8 cellular contexts compared by ENCODE assay signal in genomic region chr22:39040538-39041296, GRCh38. TPM values are rescaled to one million over a fixed set of nuclear protein-coding genes. Genes with fewer than 3 reads are reported as not detected.
DNase-seq lines count a peak whose midpoint lies in the region; TF ChIP-seq lines count a peak whose summit lies in the region.
"Not testable (repeated sequence)": the region's sequence is repeated elsewhere in the genome, so short reads cannot be mapped to it uniquely, and the experiment has no call there.

TSS of gene APOBEC3F (plus strand) at chr22:39040864. CDS start at chr22:39040961, 97 bp downstream.

- not testable (repeated sequence) for H3K79me1 ChIP-seq in neuronal stem cell (ENCODE audit: low read depth, low read length)

- H3K4me2 ChIP-seq in KMS-11 (peak within 1 kb of the TSS; percentile 89), neuronal stem cell (ENCODE audit: insufficient read depth, low read length, poor library complexity, severe bottlenecking) (peak within 1 kb of the TSS; percentile 80)

- not testable (repeated sequence) for H3K4me3 ChIP-seq in KMS-11 (IDR thresholded peaks at IDR 0.05; ENCODE audit: insufficient read depth, low read depth, low read length)
- peak within 1 kb of the TSS; percentile 53 to 59 for H3K4me3 ChIP-seq in neuronal stem cell (ENCODE audit: low read length in 2 of 2)

- not testable (repeated sequence) for H3K4me1 Mint-ChIP-seq in glutamatergic neuron (ENCODE audit: low read depth, unreplicated experiment)

- peak within 1 kb of the TSS; percentile 84 for H3K4me3 Mint-ChIP-seq in glutamatergic neuron (ENCODE audit: unreplicated experiment)

- no CpG with 5 or more reads among the region's 21 CpGs for WGBS in neuronal stem cell (ENCODE audit: extremely low coverage in 2 of 2, insufficient read length in 2 of 2, insufficient replicate concordance in 1 of 2), 2 donors

- H4K20me1 ChIP-seq in KMS-11 (ENCODE audit: insufficient read depth): not testable (repeated sequence)

- not testable (repeated sequence) for TF ChIP-seq CTCF in KMS-11 (conservative IDR thresholded peaks at IDR 0.05; ENCODE audit: low read depth, low read length); glutamatergic neuron (IDR thresholded peaks at IDR 0.05; ENCODE audit: partially characterized antibody, unreplicated experiment)

- not testable (repeated sequence) for H2BK120ac ChIP-seq in neuronal stem cell (ENCODE audit: low read depth, low read length)

- peak within 1 kb of the TSS; percentile 69 for H3K27ac Mint-ChIP-seq in glutamatergic neuron (ENCODE audit: unreplicated experiment)

- H3K36me3 Mint-ChIP-seq in glutamatergic neuron (ENCODE audit: unreplicated experiment): not testable (repeated sequence)

- not testable (repeated sequence) for H2BK15ac ChIP-seq in neuronal stem cell (ENCODE audit: low read length)

- peak within 1 kb of the TSS; percentile 90 for H2BK12ac ChIP-seq in neuronal stem cell (ENCODE audit: low read length)

- not testable (repeated sequence) for H4K91ac ChIP-seq in neuronal stem cell (ENCODE audit: low read depth, low read length, poor library complexity)

- H3K4me1 ChIP-seq in KMS-11 (ENCODE audit: low read depth, poor library complexity, severe bottlenecking) (peaks cover 11% of the 10 kb centered on the region), neuronal stem cell (ENCODE audit: control insufficient read depth in 2 of 2, insufficient read depth in 1 of 2, low read depth in 1 of 2, low read length in 2 of 2) (peaks cover 7 to 16% of the 10 kb centered on the region in 2 donors)

- peak within 1 kb of the TSS; percentile 44 for H3K27ac ChIP-seq in KMS-11
- H3K27ac ChIP-seq in neuronal stem cell (replicated peaks; ENCODE audit: low read length): peak within 1 kb of the TSS; percentile 84

- not testable (repeated sequence) for H3K9me3 ChIP-seq in neuronal stem cell (replicated peaks in 1 of 2; ENCODE audit: control insufficient read depth in 2 of 2, insufficient read depth in 1 of 2, low read depth in 1 of 2, low read length in 2 of 2)

- H3K9me3 Mint-ChIP-seq in glutamatergic neuron (ENCODE audit: unreplicated experiment): not testable (repeated sequence)

- H3K4ac ChIP-seq in neuronal stem cell (ENCODE audit: low read length): not testable (repeated sequence)

- not testable (repeated sequence) for H3K79me2 ChIP-seq in KMS-11 (ENCODE audit: insufficient read depth, low read depth)

- DNase-seq in GDM1 (lab: John Stamatoyannopoulos, UW) (peak; percentile 69), H4 (ENCODE audit: low spot score) (peak; percentile 33), T-helper 22 cell (ENCODE audit: low read depth) (peak; percentile 35), glutamatergic neuron (peak; percentile 75), stromal cell of bone marrow (ENCODE audit: low read depth) (peak; percentile 22)
- peak; percentile 22 for DNase-seq in activated naive CD8-positive, alpha-beta T cell treated with anti-CD3 and anti-CD28 coated beads, Interleukin-2, amount 50 U/mL, for 16 hours (ENCODE audit: low read depth, low spot score)
- not testable (repeated sequence) for DNase-seq in neuronal stem cell (ENCODE audit: low spot score)

- peak within 1 kb of the TSS; percentile 97 for H3K18ac ChIP-seq in neuronal stem cell (ENCODE audit: low read length)

- peak within 1 kb of the TSS; percentile 54; the same call in 1 of the 2 replicates for H2AFZ ChIP-seq in KMS-11 (ENCODE audit: low read depth)
- H2AFZ ChIP-seq in neuronal stem cell (ENCODE audit: low read length): peak within 1 kb of the TSS; percentile 91

- peak within 1 kb of the TSS; percentile 63 for H2AK5ac ChIP-seq in neuronal stem cell (ENCODE audit: low read depth, low read length)

- H3K9ac ChIP-seq in KMS-11: peak within 1 kb of the TSS; percentile 42; the same call in 1 of the 2 replicates
- peak within 1 kb of the TSS; percentile 91 for H3K9ac ChIP-seq in neuronal stem cell (ENCODE audit: low read depth, low read length, poor library complexity)

- not testable (repeated sequence) for H3K27me3 Mint-ChIP-seq in glutamatergic neuron (ENCODE audit: unreplicated experiment)

- H3K14ac ChIP-seq in neuronal stem cell (ENCODE audit: low read length): not testable (repeated sequence)

- peak within 1 kb of the TSS; percentile 87 for H2BK5ac ChIP-seq in neuronal stem cell (ENCODE audit: low read length)

- not testable (repeated sequence) for H3K36me3 ChIP-seq in KMS-11 (ENCODE audit: insufficient read depth); neuronal stem cell (replicated peaks in 1 of 2; ENCODE audit: control insufficient read depth in 2 of 2, insufficient read depth in 2 of 2, low read length in 2 of 2)

- not testable (repeated sequence) for H3K27me3 ChIP-seq in KMS-11 (ENCODE audit: insufficient read depth, low read depth); neuronal stem cell (ENCODE audit: control insufficient read depth in 3 of 3, insufficient read depth in 3 of 3, low read depth in 1 of 3, low read length in 3 of 3)

- H3K23ac ChIP-seq in neuronal stem cell (ENCODE audit: low read depth, low read length, poor library complexity): not testable (repeated sequence)

- peak within 1 kb of the TSS; percentile 82 for H4K8ac ChIP-seq in neuronal stem cell (ENCODE audit: low read depth, low read length)

RNA-seq across cellular contexts. Expression of gene APOBEC3F, which starts in this region (rescaled TPM):
- total RNA-seq in H4 (2014; rRNA removed; shearing (Covaris generic)): 1.7 and 9.2 TPM in 2 replicates
- total RNA-seq in glutamatergic neuron (ENCODE audit: unreplicated experiment): 2.8 TPM
- 3.5 TPM for polyA plus RNA-seq in neuronal stem cell (2013, experiment 1 of 2)
- polyA plus RNA-seq in neuronal stem cell (2013, experiment 2 of 2): 3.9 TPM
